Comparison of ENCODE assay signal across 8 cellular contexts in the genomic region with DNA sequence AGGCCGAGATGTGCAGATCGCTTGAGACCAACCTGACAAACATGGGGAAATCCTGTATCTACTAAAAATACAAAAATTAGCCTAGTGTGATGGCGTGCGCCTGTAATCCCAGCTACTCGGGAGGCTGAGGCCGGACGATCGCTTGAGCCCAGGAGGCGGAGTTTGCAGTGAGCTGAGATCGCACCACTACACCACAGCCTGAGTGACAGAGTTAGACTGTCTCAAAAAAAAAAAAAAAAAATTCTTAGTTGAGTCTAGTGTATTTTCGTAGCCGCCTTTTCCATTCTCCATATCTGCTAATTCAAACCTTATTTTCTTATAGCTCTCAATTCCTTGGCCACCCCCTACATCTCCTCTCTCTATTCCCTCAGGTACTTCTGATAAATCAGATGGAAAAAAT. TPM values are rescaled to one million over a fixed set of nuclear protein-coding genes. Genes with fewer than 3 reads are reported as not detected.
DNase-seq lines count a peak whose midpoint lies in the region; TF ChIP-seq lines count a peak whose summit lies in the region.

No MANE protein-coding gene starts in this region.

- DNase-seq in LNCaP clone FGC (ENCODE audit: low read depth) (no peak), fibroblast of the aortic adventitia (ENCODE audit: low read depth) (no peak), renal cortical epithelial cell (ENCODE audit: low read depth) (peak; percentile 23), GM03348 (ENCODE audit: low spot score) (no peak), cortex of kidney (lab: John Stamatoyannopoulos, UW) (no peak), NCI-H1048 (lab: John Stamatoyannopoulos, UW) (no peak)
- DNase-seq in activated T-cell treated with anti-CD3 and anti-CD28 coated beads, Interleukin-2, amount 50 U/mL, for 1 hour: peak; percentile 39

- H3K9me3 ChIP-seq in BLaER1: no peaks in the 10 kb centered on the region

- peak overlapping the region; percentile 88 for H3K9ac ChIP-seq in BLaER1

- H3K27me3 ChIP-seq in BLaER1: no peaks in the 10 kb centered on the region

- H3K4me3 ChIP-seq in BLaER1 (peak overlapping the region; percentile 97), LNCaP clone FGC (ENCODE audit: low read depth, low read length) (peak overlapping the region; percentile 100), fibroblast of the aortic adventitia (ENCODE audit: low read depth, low read length) (peak overlapping the region; percentile 97)

- peaks cover 42% of the 10 kb centered on the region for H3K4me1 ChIP-seq in BLaER1

- H3K36me3 ChIP-seq in BLaER1: peaks cover 21% of the 10 kb centered on the region

- peaks cover 86% of the 10 kb centered on the region for H4K20me1 ChIP-seq in BLaER1

- peak overlapping the region; percentile 77 for H3K4me2 ChIP-seq in BLaER1

- TF ChIP-seq CTCF in LNCaP clone FGC (IDR thresholded peaks at IDR 0.05; ENCODE audit: control insufficient read depth, extremely low read depth, insufficient read depth): no peak
- no peak for TF ChIP-seq CTCF in fibroblast of the aortic adventitia (IDR thresholded peaks at IDR 0.05; ENCODE audit: insufficient read depth, low read length)

- peak overlapping the region; percentile 89 for H3K27ac ChIP-seq in BLaER1

RNA-seq across cellular contexts. Expression of gene POLR2B, which starts 1.0 kb away (rescaled TPM):
- 94.2 and 97.0 TPM in 2 replicates for total RNA-seq in fibroblast of the aortic adventitia (ENCODE audit: low replicate concordance)
- 132 and 153 TPM in 2 replicates for total RNA-seq in renal cortical epithelial cell

RNA-seq across cellular contexts. Expression of gene NOA1, which starts 2.3 kb away (rescaled TPM):
- 15.0 and 21.2 TPM in 2 replicates for total RNA-seq in fibroblast of the aortic adventitia (ENCODE audit: low replicate concordance)
- total RNA-seq in renal cortical epithelial cell: 18.9 and 22.4 TPM in 2 replicates

Comparison
In these comparisons a context has a peak if more than half of its experiments do, and no peak if none do; other contexts are left out.
1. DNase-seq: peak in activated T-cell treated with anti-CD3 and anti-CD28 coated beads, Interleukin-2, amount 50 U/mL, for 1 hour (single experiment) and renal cortical epithelial cell (single experiment); none in LNCaP clone FGC (single experiment), fibroblast of the aortic adventitia (single experiment), GM03348 (single experiment), cortex of kidney (single experiment) and NCI-H1048 (single experiment).
2. Peak in every context shown above with its lines, with median percentiles within 50 percentile points of each other: H3K4me3 ChIP-seq.